In the genomic region with DNA sequence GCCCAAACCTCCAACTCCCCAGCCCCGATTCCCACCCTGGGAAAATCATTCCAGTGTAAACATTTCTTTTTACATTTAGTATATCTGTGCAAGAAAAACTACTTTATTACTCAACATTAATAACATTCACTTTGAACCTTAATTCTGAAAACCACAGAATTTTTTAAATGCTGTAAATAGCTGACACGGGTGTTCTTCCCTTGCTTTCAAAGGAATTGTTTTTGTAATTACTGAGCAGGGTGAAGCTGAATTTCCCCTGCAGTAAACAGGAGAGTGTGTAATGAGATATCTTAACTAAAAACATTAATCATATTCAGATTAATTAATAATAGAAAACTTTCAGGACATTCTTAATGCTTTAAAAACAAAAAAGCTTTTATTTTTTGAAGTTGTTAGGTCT, we compare ENCODE assay signal across 13 cellular contexts.
DNase-seq lines count a peak whose midpoint lies in the region; ATAC-seq and TF ChIP-seq lines count a peak whose summit lies in the region.
"Had no signal": no experiment of that assay in that cellular context is flagged by ENCODE, and none has a peak within 500 bp of the region (broad histone marks: within the 10 kb centered on the region; RNA-seq: fewer than 3 reads in every experiment).

No MANE protein-coding gene starts in this region.

- H4K20me1 ChIP-seq in KMS-11 (ENCODE audit: insufficient read depth) = no peaks in the 10 kb centered on the region

- 50% methylated on average over 1 of the region's 2 CpGs; no CpG with 5 or more reads in 1 of the 2 experiments for WGBS in mesodermal cell (ENCODE audit: insufficient coverage in 2 of 2), 2 experiments
- WGBS in spleen, 5 donors = 46 to 73% (median 54%) methylated on average over 2 of the region's 2 CpGs

- H3K4me1 Mint-ChIP-seq in chondrocyte (ENCODE audit: low read depth) = peaks cover 32% of the 10 kb centered on the region

- H3K36me3 ChIP-seq in KMS-11 (ENCODE audit: insufficient read depth) (no peaks in the 10 kb centered on the region), mesodermal cell (ENCODE audit: control insufficient read depth, insufficient read depth, low read length) (no peaks in the 10 kb centered on the region), spleen (no peaks in the 10 kb centered on the region)

- no peaks in the 10 kb centered on the region for H3K27me3 Mint-ChIP-seq in chondrocyte (ENCODE audit: low read depth)

- H3K27me3 ChIP-seq in KMS-11 (ENCODE audit: insufficient read depth, low read depth) (no peaks in the 10 kb centered on the region), spleen (replicated peaks in 1 of 7) (no peaks in the 10 kb centered on the region)

- H3K4me3 ChIP-seq in KMS-11 (IDR thresholded peaks at IDR 0.05; ENCODE audit: insufficient read depth, low read depth, low read length) = no peak overlapping the region
- H3K4me3 ChIP-seq in mesodermal cell (ENCODE audit: extremely low read depth, insufficient read depth, low read length, poor library complexity, severe bottlenecking) = no peak overlapping the region
- no peak overlapping the region for H3K4me3 ChIP-seq in spleen

- H3K9me3 ChIP-seq in mesodermal cell (ENCODE audit: control insufficient read depth, low read length) (no peaks in the 10 kb centered on the region), spleen (no peaks in the 10 kb centered on the region)

- TF ChIP-seq POLR2A in spleen (IDR thresholded peaks at IDR 0.05) = no peak

- TF ChIP-seq CTCF in KMS-11 (conservative IDR thresholded peaks at IDR 0.05; ENCODE audit: low read depth, low read length) = no peak
- TF ChIP-seq CTCF in chondrocyte (IDR thresholded peaks at IDR 0.05) = no peak
- no peak for TF ChIP-seq CTCF in spleen (IDR thresholded peaks at IDR 0.05 in 8 of 11, conservative IDR thresholded peaks at IDR 0.05 in 3 of 11)

- peaks cover 64% of the 10 kb centered on the region for H3K4me1 ChIP-seq in KMS-11 (ENCODE audit: low read depth, poor library complexity, severe bottlenecking)
- peaks cover 36% of the 10 kb centered on the region for H3K4me1 ChIP-seq in mesodermal cell (ENCODE audit: control insufficient read depth, insufficient read depth, low read length, poor library complexity, severe bottlenecking)
- H3K4me1 ChIP-seq in spleen = peaks cover 0 to 35% (median 8%) of the 10 kb centered on the region in 6 donors

- H3K79me2 ChIP-seq in KMS-11 (ENCODE audit: insufficient read depth, low read depth) = no peaks in the 10 kb centered on the region

- ATAC-seq in HG02642 (IDR thresholded peaks at IDR 0.05; ENCODE audit: poor library complexity, unreplicated experiment) (no peak), HG03342 (IDR thresholded peaks at IDR 0.05; ENCODE audit: unreplicated experiment) (no peak)
- ATAC-seq: activated CD4-positive, CD25-positive, alpha-beta regulatory T cell treated with anti-CD3 and anti-CD28 coated beads, Interleukin-2, amount 50 U/mL, for 24 hours had no signal

- H2AFZ ChIP-seq in KMS-11 (ENCODE audit: low read depth) = peak overlapping the region; percentile 56

- H3K4me3 Mint-ChIP-seq in chondrocyte (ENCODE audit: unreplicated experiment) = peak overlapping the region; percentile 41

- no peak for DNase-seq in chondrocyte (ENCODE audit: low spot score)
- DNase-seq in spleen = no peak
- no peak for DNase-seq in COLO668 (lab: John Stamatoyannopoulos, UW; ENCODE audit: unreplicated experiment)
- DNase-seq in ecto neural progenitor cell (ENCODE audit: low spot score) = no peak
- DNase-seq: activated gamma-delta T cell treated with Interleukin-2 at 50 U/mL for 16 hours; effector memory CD4-positive, alpha-beta T cell; posterior cingulate gyrus; SHP77 had no signal

- peak overlapping the region; percentile 89 for H3K27ac Mint-ChIP-seq in chondrocyte (ENCODE audit: unreplicated experiment)

- H3K9me3 Mint-ChIP-seq in chondrocyte (ENCODE audit: low read depth) = no peaks in the 10 kb centered on the region

- no peaks in the 10 kb centered on the region for H3K36me3 Mint-ChIP-seq in chondrocyte (ENCODE audit: low read depth)

- peak overlapping the region; percentile 78 for H3K4me2 ChIP-seq in KMS-11

- intact Hi-C loops in spleen (cut with DNase I; ENCODE audit: low total_unique reads) = no loop called here

- H3K27ac ChIP-seq in KMS-11 (peak overlapping the region; percentile 74), mesodermal cell (ENCODE audit: low read depth, low read length, severe bottlenecking) (peak overlapping the region; percentile 82), spleen (peak overlapping the region in 6 of 8 donors; percentile 10 to 52 (median 30))

- H3K9ac ChIP-seq in KMS-11 = peak overlapping the region; percentile 54

Comparison
In these comparisons a context has a peak if more than half of its experiments do, and no peak if none do; other contexts are left out.
1. H3K27ac ChIP-seq: peak in every context shown above with its lines; median percentile 82 in mesodermal cell; 74 in KMS-11; 30 in spleen.